11 cellular contexts compared by ENCODE assay signal in the genomic region with DNA sequence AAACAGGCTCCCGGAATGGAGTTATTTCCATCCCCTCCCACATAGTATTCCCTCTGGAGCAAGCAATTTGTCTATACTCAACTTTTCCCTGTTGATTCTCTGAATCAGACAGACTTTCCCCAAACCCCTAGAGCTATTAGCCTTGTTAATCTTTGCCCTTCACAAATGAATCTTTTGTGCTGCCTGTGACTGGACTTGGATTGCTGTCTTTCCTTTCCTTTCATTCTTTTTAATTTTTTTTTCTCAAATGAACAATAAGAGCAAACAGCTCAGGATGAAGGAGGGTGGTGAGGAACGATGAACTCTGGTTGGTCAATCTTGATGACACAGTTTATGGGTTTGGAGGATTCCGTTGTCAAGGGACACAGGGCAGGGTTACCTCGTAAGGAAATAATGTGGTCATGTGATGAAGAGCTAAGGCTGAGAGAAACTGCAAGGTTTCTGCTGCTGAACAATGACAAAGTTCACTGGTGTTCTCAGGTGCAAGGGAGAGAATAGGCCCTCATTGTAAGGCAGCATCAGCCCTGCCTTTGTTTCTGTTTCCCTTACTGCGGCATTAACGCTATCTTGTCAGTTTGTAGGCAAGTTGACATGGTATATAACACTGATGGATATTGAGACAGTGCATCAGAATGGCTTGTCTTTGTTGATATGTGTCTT.
DNase-seq lines count a peak whose midpoint lies in the region; ATAC-seq and TF ChIP-seq lines count a peak whose summit lies in the region.
"Had no signal": no experiment of that assay in that cellular context is flagged by ENCODE, and none has a peak within 500 bp of the region (broad histone marks: within the 10 kb centered on the region; RNA-seq: fewer than 3 reads in every experiment).

No MANE protein-coding gene starts in this region.

- POLR2A ChIA-PET in PC-3 (lab: Charles Lee; ENCODE audit: unreplicated experiment): no interaction called here

- H3K4me1 ChIP-seq in PC-3 (ENCODE audit: insufficient read depth, low read length) (peaks cover 47% of the 10 kb centered on the region), fibroblast of lung (ENCODE audit: control insufficient read depth, extremely low read depth, insufficient read depth, low read length) (no peaks in the 10 kb centered on the region), suprapubic skin (no peaks in the 10 kb centered on the region)

- H3K4me2 ChIP-seq in PC-3 (ENCODE audit: low read length) (peak overlapping the region; percentile 26), fibroblast of lung (ENCODE audit: extremely low read depth, insufficient read depth, low read length) (no peak overlapping the region)

- CTCF ChIA-PET in PC-3 (lab: Charles Lee): no interaction called here

- TF ChIP-seq CTCF in PC-3 (conservative IDR thresholded peaks at IDR 0.05; ENCODE audit: low read depth, low read length): no peak
- no peak for TF ChIP-seq CTCF in fibroblast of lung (conservative IDR thresholded peaks at IDR 0.05 in 1 of 2, IDR thresholded peaks at IDR 0.05 in 1 of 2; ENCODE audit: low read depth in 1 of 2, low read length in 2 of 2)
- no peak for TF ChIP-seq CTCF in suprapubic skin (IDR thresholded peaks at IDR 0.05)

- BruUV-seq in PC-3 (replicated peaks; lab: Mats Ljungman, UMichigan): no TSS peak

- peak overlapping the region; percentile 22; the same call in 1 of the 2 replicates for H3K9ac ChIP-seq in PC-3 (ENCODE audit: low read length)
- no peak overlapping the region for H3K9ac ChIP-seq in fibroblast of lung (ENCODE audit: insufficient read depth, low read length)

- no peaks in the 10 kb centered on the region for H3K27me3 ChIP-seq in PC-3 (ENCODE audit: low read length)
- H3K27me3 ChIP-seq in fibroblast of lung (ENCODE audit: control insufficient read depth, insufficient read depth, low read length): no peaks in the 10 kb centered on the region
- no peaks in the 10 kb centered on the region for H3K27me3 ChIP-seq in suprapubic skin

- H3K9me3 ChIP-seq in PC-3 (ENCODE audit: low read length) (no peaks in the 10 kb centered on the region), fibroblast of lung (ENCODE audit: control insufficient read depth, insufficient read depth, low read depth, low read length) (no peaks in the 10 kb centered on the region), suprapubic skin (no peaks in the 10 kb centered on the region)

- 0 out of 2 replicates have a peak overlapping the region, but pooled peaks have one; percentile 17 for H2AFZ ChIP-seq in PC-3 (ENCODE audit: low read length)
- H2AFZ ChIP-seq in fibroblast of lung (ENCODE audit: low read length): no peak overlapping the region

- DNase-seq in NCI-H82 treated with DMSO at 0.1 percent for 48 hours (lab: John Stamatoyannopoulos, UW; ENCODE audit: unreplicated experiment): peak; percentile 13
- DNase-seq in NCI-H82 (lab: John Stamatoyannopoulos, UW): no peak
- DNase-seq in PC-3: peak; percentile 65
- DNase-seq in fibroblast of lung (ENCODE audit: low read depth in 2 of 2): peak; percentile 12 to 64
- no peak for DNase-seq in sciatic nerve (ENCODE audit: low spot score)
- DNase-seq in suprapubic skin (ENCODE audit: low spot score in 2 of 2): no peak
- no peak for DNase-seq in RPMI8226
- DNase-seq: activated naive CD4-positive, alpha-beta T cell treated with Interleukin-2 at 50 U/mL for 16 hours; naive B cell; NCI-H524 treated with DMSO at 0.1 percent for 48 hours had no signal

- no peaks in the 10 kb centered on the region; the same call in 1 of the 2 replicates for H3K9me2 ChIP-seq in PC-3 (replicated peaks; ENCODE audit: low read length)

- no peaks in the 10 kb centered on the region for H4K20me1 ChIP-seq in PC-3 (ENCODE audit: low read length)
- no peaks in the 10 kb centered on the region for H4K20me1 ChIP-seq in fibroblast of lung (ENCODE audit: control insufficient read depth, extremely low read depth, insufficient read depth, low read length)

- H3K4me3 ChIP-seq in PC-3 (ENCODE audit: low read length) (0 out of 2 replicates have a peak overlapping the region, but pooled peaks have one; percentile 16), fibroblast of lung (replicated peaks in 1 of 4; ENCODE audit: control extremely low read depth in 1 of 4, insufficient read depth in 1 of 4, low read depth in 3 of 4, low read length in 4 of 4) (no peak overlapping the region), suprapubic skin (no peak overlapping the region)

- H3K27ac ChIP-seq in PC-3 (ENCODE audit: low read length): peak overlapping the region; percentile 68
- no peak overlapping the region for H3K27ac ChIP-seq in fibroblast of lung (ENCODE audit: insufficient read depth, low read length)
- H3K27ac ChIP-seq in suprapubic skin: no peak overlapping the region

- intact Hi-C loops in PC-3 (cut with micrococcal nuclease) (no loop called here), sciatic nerve (cut with DNase I) (no loop called here)

- 43% methylated on average over 6 of the region's 6 CpGs for WGBS in suprapubic skin

- no peak for TF ChIP-seq EP300 in suprapubic skin (IDR thresholded peaks at IDR 0.05)

- ATAC-seq in PC-3 (no peak), sciatic nerve (peak; percentile 94), HG03442 (IDR thresholded peaks at IDR 0.05; ENCODE audit: unreplicated experiment) (no peak)

- H3K36me3 ChIP-seq in PC-3 (ENCODE audit: low read depth, low read length) (no peaks in the 10 kb centered on the region), fibroblast of lung (ENCODE audit: control insufficient read depth, insufficient read depth, low read length) (no peaks in the 10 kb centered on the region), suprapubic skin (no peaks in the 10 kb centered on the region)

- H3F3A ChIP-seq in PC-3 (ENCODE audit: low read length, unreplicated experiment): no peaks in the 10 kb centered on the region

- H3K79me2 ChIP-seq in PC-3 (ENCODE audit: low read length): no peaks in the 10 kb centered on the region
- no peaks in the 10 kb centered on the region for H3K79me2 ChIP-seq in fibroblast of lung (ENCODE audit: control insufficient read depth, insufficient read depth, low read length)

- no peak for TF ChIP-seq POLR2A in suprapubic skin (IDR thresholded peaks at IDR 0.05)

Comparison
In these comparisons a context has a peak if more than half of its experiments do, and no peak if none do; other contexts are left out.
1. DNase-seq: peak in NCI-H82 treated with DMSO at 0.1 percent for 48 hours (single experiment), PC-3 (single experiment) and fibroblast of lung (2 of 2); none in NCI-H82 (single experiment), sciatic nerve (single experiment), suprapubic skin (0 of 2) and RPMI8226 (single experiment).